ENCODE assay signal across 1 cellular context in genomic region chr2:62706721-62707516, GRCh38.
TF ChIP-seq lines count a peak whose summit lies in the region.

No MANE protein-coding gene starts in this region.

TF ChIP-seq in HepG2, 621 proteins besides CTCF, POLR2A, EP300 and RAD21 (continued from another document and continues in another):
- no peak for TF ChIP-seq PATZ1 (CRISPR knock-in tag; IDR thresholded peaks at IDR 0.05)
- TF ChIP-seq E2F5 (CRISPR knock-in tag; conservative IDR thresholded peaks at IDR 0.05) = no peak
- TF ChIP-seq KDM5B (CRISPR knock-in tag; IDR thresholded peaks at IDR 0.05; ENCODE audit: borderline replicate concordance) = no peak
- no peak for TF ChIP-seq KLF13 (CRISPR knock-in tag; IDR thresholded peaks at IDR 0.05)
- TF ChIP-seq ZNF737 (CRISPR knock-in tag; IDR thresholded peaks at IDR 0.05; ENCODE audit: borderline replicate concordance) = no peak; the same call in 1 of the 2 replicates
- 0 out of 2 replicates have a peak, but pooled peaks have one; percentile 35 for TF ChIP-seq ZNF556 (CRISPR knock-in tag; IDR thresholded peaks at IDR 0.05; ENCODE audit: borderline replicate concordance)
- no peak for TF ChIP-seq CBX1 (IDR thresholded peaks at IDR 0.05; ENCODE audit: low read depth)
- no peak for TF ChIP-seq ZNF646 (CRISPR knock-in tag; IDR thresholded peaks at IDR 0.05)
- no peak for TF ChIP-seq ZBTB46 (CRISPR knock-in tag; IDR thresholded peaks at IDR 0.05; ENCODE audit: borderline replicate concordance)
- no peak for TF ChIP-seq CHD4 (IDR thresholded peaks at IDR 0.05; ENCODE audit: borderline replicate concordance, low read length)
- TF ChIP-seq ZNF382 (CRISPR knock-in tag; IDR thresholded peaks at IDR 0.05; ENCODE audit: borderline replicate concordance) = no peak
- TF ChIP-seq MAF1 (CRISPR knock-in tag; IDR thresholded peaks at IDR 0.05; ENCODE audit: borderline replicate concordance) = no peak
- TF ChIP-seq ZNF326 (CRISPR knock-in tag; IDR thresholded peaks at IDR 0.05; ENCODE audit: borderline replicate concordance) = no peak
- TF ChIP-seq ZNF720 (CRISPR knock-in tag; IDR thresholded peaks at IDR 0.05) = no peak
- TF ChIP-seq MYNN (CRISPR knock-in tag; IDR thresholded peaks at IDR 0.05; ENCODE audit: low read depth) = no peak
- TF ChIP-seq WIZ (CRISPR knock-in tag; IDR thresholded peaks at IDR 0.05) = no peak
- no peak for TF ChIP-seq ZNF3 (CRISPR knock-in tag; IDR thresholded peaks at IDR 0.05)
- 0 out of 2 replicates have a peak, but pooled peaks have one; percentile 15 for TF ChIP-seq ZNF512B (CRISPR knock-in tag; IDR thresholded peaks at IDR 0.05; ENCODE audit: borderline replicate concordance)
- TF ChIP-seq BORCS8-MEF2B (CRISPR knock-in tag; IDR thresholded peaks at IDR 0.05) = no peak
- TF ChIP-seq SIX1 (CRISPR knock-in tag; IDR thresholded peaks at IDR 0.05; ENCODE audit: borderline replicate concordance) = no peak
- TF ChIP-seq TSC22D2 (CRISPR knock-in tag; IDR thresholded peaks at IDR 0.05; ENCODE audit: borderline replicate concordance) = no peak
- TF ChIP-seq ZNF670 (CRISPR knock-in tag; IDR thresholded peaks at IDR 0.05; ENCODE audit: borderline replicate concordance) = no peak
- no peak for TF ChIP-seq AKAP8 (CRISPR knock-in tag; IDR thresholded peaks at IDR 0.05)
- no peak for TF ChIP-seq MXD4 (CRISPR knock-in tag; IDR thresholded peaks at IDR 0.05)
- TF ChIP-seq GATAD1 (CRISPR knock-in tag; IDR thresholded peaks at IDR 0.05) = no peak
- TF ChIP-seq ZNF784 (CRISPR knock-in tag; IDR thresholded peaks at IDR 0.05; ENCODE audit: borderline replicate concordance) = no peak
- TF ChIP-seq EZH2 (conservative IDR thresholded peaks at IDR 0.05; ENCODE audit: low read depth, low read length) = no peak
- TF ChIP-seq THAP8 (CRISPR knock-in tag; IDR thresholded peaks at IDR 0.05; ENCODE audit: borderline replicate concordance) = no peak
- TF ChIP-seq ZNF564 (CRISPR knock-in tag; IDR thresholded peaks at IDR 0.05) = peak; percentile 32; the same call in 1 of the 2 replicates
- no peak for TF ChIP-seq ZNF18 (CRISPR knock-in tag; IDR thresholded peaks at IDR 0.05; ENCODE audit: insufficient replicate concordance)
- no peak for TF ChIP-seq ZNF431 (CRISPR knock-in tag; IDR thresholded peaks at IDR 0.05; ENCODE audit: borderline replicate concordance, low read depth)
- TF ChIP-seq RBM22 (optimal IDR thresholded peaks at IDR 0.05; ENCODE audit: low read length) = no peak
- no peak for TF ChIP-seq ZNF816 (CRISPR knock-in tag; IDR thresholded peaks at IDR 0.05; ENCODE audit: borderline replicate concordance)
- no peak for TF ChIP-seq BCLAF1 (IDR thresholded peaks at IDR 0.05)
- no peak for TF ChIP-seq ZSCAN30 (CRISPR knock-in tag; IDR thresholded peaks at IDR 0.05)
- TF ChIP-seq ZNF691 (CRISPR knock-in tag; IDR thresholded peaks at IDR 0.05; ENCODE audit: borderline replicate concordance, low read depth) = no peak
- no peak for TF ChIP-seq ZNF17 (CRISPR knock-in tag; IDR thresholded peaks at IDR 0.05)
- TF ChIP-seq ARNTL (CRISPR knock-in tag; IDR thresholded peaks at IDR 0.05) = no peak
